10 cellular contexts compared by ENCODE assay signal in genomic region chr10:131452926-131453771, GRCh38.
DNase-seq lines count a peak whose midpoint lies in the region; ATAC-seq and TF ChIP-seq lines count a peak whose summit lies in the region.
"Had no signal": no experiment of that assay in that cellular context is flagged by ENCODE, and none has a peak within 500 bp of the region (broad histone marks: within the 10 kb centered on the region; RNA-seq: fewer than 3 reads in every experiment).

No MANE protein-coding gene starts in this region.

- H3K9ac ChIP-seq in HUES6 (ENCODE audit: low read length), result no peak overlapping the region

- DNase-seq in esophagus squamous epithelium (lab: John Stamatoyannopoulos, UW), result no peak
- DNase-seq in left lung, result peak in 1 of 2 donors; percentile 64
- DNase-seq in retina, result peak; percentile 93
- no peak for DNase-seq in NCI-H524 treated with DMSO at 0.1 percent for 48 hours (lab: John Stamatoyannopoulos, UW)
- DNase-seq in HT-29 (ENCODE audit: low spot score), result no peak
- no peak for DNase-seq in activated CD4-positive, CD25-positive, alpha-beta regulatory T cell treated with anti-CD3 and anti-CD28 coated beads, Interleukin-2, amount 50 U/mL, for 72 hours
- DNase-seq in activated CD8-positive, alpha-beta memory T cell treated with anti-CD3 and anti-CD28 coated beads, Interleukin-2, amount 10 ng/mL, durations not matched to agents 7 days and 5 days, result no peak

- H3K27ac Mint-ChIP-seq in activated CD8-positive, alpha-beta memory T cell treated with anti-CD3 and anti-CD28 coated beads, Interleukin-2, amount 10 ng/mL, durations not matched to agents 7 days and 5 days, result no peak overlapping the region

- H3K4me3 Mint-ChIP-seq in activated CD8-positive, alpha-beta memory T cell treated with anti-CD3 and anti-CD28 coated beads, Interleukin-2, amount 10 ng/mL, durations not matched to agents 7 days and 5 days, result no peak overlapping the region

- H3K36me3 ChIP-seq in HUES6 (ENCODE audit: control insufficient read depth, insufficient read depth, low read length) (no peaks in the 10 kb centered on the region), esophagus squamous epithelium (no peaks in the 10 kb centered on the region), left lung (no peaks in the 10 kb centered on the region)

- TF ChIP-seq POLR2A in esophagus squamous epithelium (IDR thresholded peaks at IDR 0.05), result no peak

- CTCF ChIA-PET in activated CD8-positive, alpha-beta memory T cell treated with anti-CD3 and anti-CD28 coated beads, Interleukin-2, amount 10 ng/mL, durations not matched to agents 7 days and 5 days (lab: Charles Lee), result no interaction called here

- WGBS in esophagus squamous epithelium, 2 donors, result 29 to 34% methylated on average over 3 to 17 of the region's 38 CpGs

- ATAC-seq in left lung, result peak; percentile 41
- ATAC-seq in activated CD8-positive, alpha-beta memory T cell treated with anti-CD3 and anti-CD28 coated beads, Interleukin-2, amount 10 ng/mL, durations not matched to agents 7 days and 5 days, result no peak

- H3K27me3 Mint-ChIP-seq in activated CD8-positive, alpha-beta memory T cell treated with anti-CD3 and anti-CD28 coated beads, Interleukin-2, amount 10 ng/mL, durations not matched to agents 7 days and 5 days, result peaks cover 12% of the 10 kb centered on the region

- H3K9me3 ChIP-seq in HUES6 (ENCODE audit: control insufficient read depth, insufficient read depth, low read depth, low read length) (no peaks in the 10 kb centered on the region), esophagus squamous epithelium (no peaks in the 10 kb centered on the region), left lung (no peaks in the 10 kb centered on the region)

- intact Hi-C loops in esophagus squamous epithelium (cut with DNase I) (no loop called here), left lung (cut with DNase I) (no loop called here)

- H3K4me1 Mint-ChIP-seq in activated CD8-positive, alpha-beta memory T cell treated with anti-CD3 and anti-CD28 coated beads, Interleukin-2, amount 10 ng/mL, durations not matched to agents 7 days and 5 days, result no peaks in the 10 kb centered on the region

- H3K27ac ChIP-seq in HUES6 (ENCODE audit: low read depth, low read length), result no peak overlapping the region
- H3K27ac ChIP-seq in esophagus squamous epithelium, result no peak overlapping the region
- H3K27ac ChIP-seq in left lung, result no peak overlapping the region
- H3K27ac ChIP-seq: VCaP had no signal

- TF ChIP-seq CTCF in esophagus squamous epithelium (IDR thresholded peaks at IDR 0.05), result no peak
- TF ChIP-seq CTCF in left lung (IDR thresholded peaks at IDR 0.05), result no peak

- no peaks in the 10 kb centered on the region for H3K36me3 Mint-ChIP-seq in activated CD8-positive, alpha-beta memory T cell treated with anti-CD3 and anti-CD28 coated beads, Interleukin-2, amount 10 ng/mL, durations not matched to agents 7 days and 5 days
- H3K36me3 Mint-ChIP-seq: IgD-negative memory B cell had no signal

- H3K9me3 Mint-ChIP-seq in activated CD8-positive, alpha-beta memory T cell treated with anti-CD3 and anti-CD28 coated beads, Interleukin-2, amount 10 ng/mL, durations not matched to agents 7 days and 5 days (ENCODE audit: low read depth), result no peaks in the 10 kb centered on the region

- peaks cover 12% of the 10 kb centered on the region for H3K4me1 ChIP-seq in HUES6 (ENCODE audit: control insufficient read depth, insufficient read depth, low read length)
- H3K4me1 ChIP-seq in esophagus squamous epithelium, result peaks cover 0 to 14% (median 10%) of the 10 kb centered on the region in 3 donors
- no peaks in the 10 kb centered on the region for H3K4me1 ChIP-seq in left lung

- H3K4me3 ChIP-seq in HUES6 (ENCODE audit: low read depth, low read length) (peak overlapping the region; percentile 61), esophagus squamous epithelium (peak overlapping the region in 3 of 4 donors; percentile 23 to 47 (median 29)), left lung (no peak overlapping the region)

- H3K27me3 ChIP-seq in HUES6 (ENCODE audit: control insufficient read depth, insufficient read depth, low read length) (peaks cover 10% of the 10 kb centered on the region), esophagus squamous epithelium (peaks cover 0 to 98% (median 4%) of the 10 kb centered on the region in 4 donors), left lung (peaks cover 15 to 65% of the 10 kb centered on the region in 2 donors)

Comparison
In these comparisons a context has a peak if more than half of its experiments do, and no peak if none do; other contexts are left out.
1. H3K4me3 ChIP-seq: peak in HUES6 (single experiment) and esophagus squamous epithelium (3 of 4); none in left lung (0 of 2).